In the genomic region with DNA sequence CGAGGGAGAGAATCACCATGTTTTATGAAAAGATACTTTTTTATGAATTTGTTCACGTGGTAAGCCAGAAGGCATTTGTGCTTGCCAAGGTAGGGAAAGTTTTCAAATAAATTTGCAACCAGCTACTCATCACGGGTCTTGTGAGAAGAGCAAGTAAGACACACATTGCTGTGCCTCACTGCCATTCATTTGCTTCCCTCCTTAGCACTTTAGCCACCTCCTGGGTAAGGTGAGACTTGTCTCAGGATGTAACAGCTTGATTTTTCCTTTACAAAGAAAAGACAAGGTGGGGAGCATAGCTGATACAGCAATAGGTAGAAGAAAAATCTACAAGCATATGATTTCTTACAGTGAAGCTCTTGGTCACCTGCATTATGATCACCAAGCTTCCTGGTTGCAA, we compare ENCODE assay signal across 1 cellular context.
TF ChIP-seq lines count a peak whose summit lies in the region.

No MANE protein-coding gene starts in this region.

TF ChIP-seq in GM23338, 12 proteins besides CTCF, POLR2A, EP300 and RAD21 (continued from another document):
- TF ChIP-seq ZNF462 (CRISPR knock-in tag; IDR thresholded peaks at IDR 0.05) (no peak), EZH2phosphoT487 (IDR thresholded peaks at IDR 0.05; ENCODE audit: unreplicated experiment) (no peak), STAT1 (IDR thresholded peaks at IDR 0.05; ENCODE audit: unreplicated experiment) (no peak), JUNB (IDR thresholded peaks at IDR 0.05; ENCODE audit: unreplicated experiment) (no peak), ZNF114 (CRISPR knock-in tag; IDR thresholded peaks at IDR 0.05) (no peak), EZH2 (IDR thresholded peaks at IDR 0.05; ENCODE audit: low read depth, unreplicated experiment) (no peak), CREB1 (CRISPR knock-in tag; IDR thresholded peaks at IDR 0.05; ENCODE audit: low read depth) (no peak), ZNF331 (CRISPR knock-in tag; IDR thresholded peaks at IDR 0.05; ENCODE audit: low read depth) (no peak), NANOG (IDR thresholded peaks at IDR 0.05; ENCODE audit: borderline replicate concordance) (no peak), REST (IDR thresholded peaks at IDR 0.05; ENCODE audit: unreplicated experiment) (no peak)
- TF ChIP-seq, protein P1, sequence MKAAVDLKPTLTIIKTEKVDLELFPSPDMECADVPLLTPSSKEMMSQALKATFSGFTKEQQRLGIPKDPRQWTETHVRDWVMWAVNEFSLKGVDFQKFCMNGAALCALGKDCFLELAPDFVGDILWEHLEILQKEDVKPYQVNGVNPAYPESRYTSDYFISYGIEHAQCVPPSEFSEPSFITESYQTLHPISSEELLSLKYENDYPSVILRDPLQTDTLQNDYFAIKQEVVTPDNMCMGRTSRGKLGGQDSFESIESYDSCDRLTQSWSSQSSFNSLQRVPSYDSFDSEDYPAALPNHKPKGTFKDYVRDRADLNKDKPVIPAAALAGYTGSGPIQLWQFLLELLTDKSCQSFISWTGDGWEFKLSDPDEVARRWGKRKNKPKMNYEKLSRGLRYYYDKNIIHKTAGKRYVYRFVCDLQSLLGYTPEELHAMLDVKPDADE (IDR thresholded peaks at IDR 0.05) = no peak
